ENCODE assay signal across 16 cellular contexts in genomic region chr1:59079434-59080135, GRCh38.
DNase-seq lines count a peak whose midpoint lies in the region; ATAC-seq and TF ChIP-seq lines count a peak whose summit lies in the region.
"Had no signal": no experiment of that assay in that cellular context is flagged by ENCODE, and none has a peak within 500 bp of the region (broad histone marks: within the 10 kb centered on the region; RNA-seq: fewer than 3 reads in every experiment).

No MANE protein-coding gene starts in this region.

- BruUV-seq in mammary epithelial cell (replicated peaks; lab: Mats Ljungman, UMichigan): no TSS peak

- H3K27ac Mint-ChIP-seq in WTC11: peak overlapping the region; percentile 98
- H3K27ac Mint-ChIP-seq in stimulated activated naive CD8-positive, alpha-beta T cell treated with anti-CD3 and anti-CD28 coated beads, Interleukin-15, amount 100 ng/mL, for 72 hours: no peak overlapping the region
- H3K27ac Mint-ChIP-seq: activated B cell treated with CpG ODN at 0.5 μM for 24 hours had no signal

- intact Hi-C loops in mammary epithelial cell (cut with micrococcal nuclease): loop anchor here (10.0 kb wide), 1 partner anchor 485 kb away; no protein-coding TSS in a partner anchor
- intact Hi-C loops in breast epithelium (cut with DNase I; ENCODE audit: low total_unique reads): no loop called here

- no peaks in the 10 kb centered on the region for H3K9me3 ChIP-seq in mammary epithelial cell (replicated peaks; ENCODE audit: insufficient read depth, low read length)
- H3K9me3 ChIP-seq in breast epithelium: no peaks in the 10 kb centered on the region
- H3K9me3 ChIP-seq in iPS-15b (ENCODE audit: control insufficient read depth, insufficient read depth, low read length): no peaks in the 10 kb centered on the region
- H3K9me3 ChIP-seq: heart left ventricle, psoas muscle had no signal

- TF ChIP-seq POLR2A in breast epithelium (IDR thresholded peaks at IDR 0.05): no peak

- DNase-seq in mammary epithelial cell: peak; percentile 36
- no peak for DNase-seq in breast epithelium (ENCODE audit: low spot score in 2 of 2)
- no peak for DNase-seq in WTC11 (ENCODE audit: low spot score)
- DNase-seq in stimulated activated naive CD8-positive, alpha-beta T cell treated with anti-CD3 and anti-CD28 coated beads, Interleukin-15, amount 100 ng/mL, for 72 hours: no peak
- DNase-seq in HuH-7.5 (ENCODE audit: low spot score): no peak
- no peak for DNase-seq in coronary artery (ENCODE audit: low spot score)
- DNase-seq: activated B cell treated with CpG ODN at 0.5 μM for 24 hours; AML-193; heart left ventricle; left colon; NCI-H2171 treated with DMSO at 0.1 percent for 48 hours; psoas muscle; stimulated activated CD4-positive, alpha-beta T cell treated with anti-CD3 and anti-CD28 coated beads, Interleukin-15, amount 100 ng/mL, for 24 hours had no signal

- H3K4me3 Mint-ChIP-seq in WTC11: peak overlapping the region; percentile 14; the same call in 1 of the 2 replicates
- H3K4me3 Mint-ChIP-seq in stimulated activated naive CD8-positive, alpha-beta T cell treated with anti-CD3 and anti-CD28 coated beads, Interleukin-15, amount 100 ng/mL, for 72 hours: no peak overlapping the region
- H3K4me3 Mint-ChIP-seq: activated B cell treated with CpG ODN at 0.5 μM for 24 hours had no signal

- no peak overlapping the region for H3K4me2 ChIP-seq in mammary epithelial cell (ENCODE audit: insufficient read depth, low read depth, low read length)
- H3K4me2 ChIP-seq: KMS-11 had no signal

- no peaks in the 10 kb centered on the region for H4K20me1 ChIP-seq in mammary epithelial cell (ENCODE audit: insufficient read depth, low read length)

- in situ Hi-C loops in mammary epithelial cell (cut with MboI; ENCODE audit: low sequenced_read_pairs in 2 of 2): loop anchor here in 1 of 2 donors (25.0 kb wide), 1 partner anchor 608 kb away; no protein-coding TSS in a partner anchor

- H3K9me3 Mint-ChIP-seq in WTC11: no peaks in the 10 kb centered on the region
- H3K9me3 Mint-ChIP-seq in stimulated activated naive CD8-positive, alpha-beta T cell treated with anti-CD3 and anti-CD28 coated beads, Interleukin-15, amount 100 ng/mL, for 72 hours: no peaks in the 10 kb centered on the region
- H3K9me3 Mint-ChIP-seq: activated B cell treated with CpG ODN at 0.5 μM for 24 hours had no signal

- POLR2A ChIA-PET in WTC11 (lab: Charles Lee): no interaction called here

- H3K9ac ChIP-seq in mammary epithelial cell (ENCODE audit: insufficient read depth, low read length): no peak overlapping the region
- H3K9ac ChIP-seq in iPS-15b (ENCODE audit: low read depth, low read length): no peak overlapping the region
- H3K9ac ChIP-seq: KMS-11 had no signal

- H3K27me3 Mint-ChIP-seq in WTC11 (ENCODE audit: low read depth): no peaks in the 10 kb centered on the region
- no peaks in the 10 kb centered on the region for H3K27me3 Mint-ChIP-seq in stimulated activated naive CD8-positive, alpha-beta T cell treated with anti-CD3 and anti-CD28 coated beads, Interleukin-15, amount 100 ng/mL, for 72 hours
- H3K27me3 Mint-ChIP-seq: activated B cell treated with CpG ODN at 0.5 μM for 24 hours had no signal

- ATAC-seq in WTC11: no peak
- ATAC-seq in stimulated activated naive CD8-positive, alpha-beta T cell treated with anti-CD3 and anti-CD28 coated beads, Interleukin-15, amount 100 ng/mL, for 72 hours: peak; percentile 80
- ATAC-seq in HG03354 (IDR thresholded peaks at IDR 0.05; ENCODE audit: poor library complexity, severe bottlenecking, unreplicated experiment): no peak
- ATAC-seq: heart left ventricle, left colon, psoas muscle had no signal

- no peaks in the 10 kb centered on the region for H3K27me3 ChIP-seq in mammary epithelial cell (ENCODE audit: insufficient read depth, low read length)
- no peaks in the 10 kb centered on the region for H3K27me3 ChIP-seq in breast epithelium
- no peaks in the 10 kb centered on the region for H3K27me3 ChIP-seq in iPS-15b (ENCODE audit: control insufficient read depth, insufficient read depth, low read length)
- H3K27me3 ChIP-seq: heart left ventricle had no signal

- no peak overlapping the region for H2AFZ ChIP-seq in mammary epithelial cell (ENCODE audit: low read depth, low read length)

- H3K27ac ChIP-seq in mammary epithelial cell (ENCODE audit: insufficient read depth, low read depth, low read length) (no peak overlapping the region), breast epithelium (no peak overlapping the region), coronary artery (no peak overlapping the region)
- H3K27ac ChIP-seq: heart left ventricle, KMS-11, psoas muscle had no signal

- 14% methylated on average over 3 of the region's 3 CpGs for WGBS in mammary epithelial cell (ENCODE audit: low coverage, missing lambda C conversion rate)

- H3K36me3 ChIP-seq in mammary epithelial cell (ENCODE audit: insufficient read depth, low read length) (no peaks in the 10 kb centered on the region), breast epithelium (no peaks in the 10 kb centered on the region), iPS-15b (ENCODE audit: control insufficient read depth, insufficient read depth, low read length) (no peaks in the 10 kb centered on the region)
- H3K36me3 ChIP-seq: heart left ventricle had no signal

- TF ChIP-seq CTCF in mammary epithelial cell (conservative IDR thresholded peaks at IDR 0.05 in 1 of 2, IDR thresholded peaks at IDR 0.05 in 1 of 2; ENCODE audit: extremely low read depth in 1 of 2, insufficient read depth in 1 of 2, low read depth in 1 of 2, low read length in 2 of 2) (no peak), breast epithelium (IDR thresholded peaks at IDR 0.05) (no peak), WTC11 (IDR thresholded peaks at IDR 0.05) (no peak), coronary artery (IDR thresholded peaks at IDR 0.05) (no peak)

- CTCF ChIA-PET in mammary epithelial cell (lab: Charles Lee; ENCODE audit: low non-redundant PET) (no interaction called here), WTC11 (lab: Charles Lee) (no interaction called here)

- H3K4me1 Mint-ChIP-seq in WTC11: peaks cover 91% of the 10 kb centered on the region
- peaks cover 13% of the 10 kb centered on the region for H3K4me1 Mint-ChIP-seq in stimulated activated naive CD8-positive, alpha-beta T cell treated with anti-CD3 and anti-CD28 coated beads, Interleukin-15, amount 100 ng/mL, for 72 hours

- dilution Hi-C loops in mammary epithelial cell (cut with HindIII; ENCODE audit: low sequenced_read_pairs): no loop called here

- no peak overlapping the region for H3K4me3 ChIP-seq in mammary epithelial cell (replicated peaks in 1 of 3; ENCODE audit: insufficient read depth in 1 of 3, low read depth in 2 of 3, low read length in 3 of 3)
- H3K4me3 ChIP-seq in breast epithelium: no peak overlapping the region
- H3K4me3 ChIP-seq in iPS-15b (ENCODE audit: low read depth, low read length): peak overlapping the region; percentile 1
- no peak overlapping the region for H3K4me3 ChIP-seq in coronary artery
- H3K4me3 ChIP-seq: heart left ventricle, psoas muscle had no signal

- H3K4me1 ChIP-seq in mammary epithelial cell (ENCODE audit: insufficient read depth, low read length) (peaks cover 25% of the 10 kb centered on the region), breast epithelium (no peaks in the 10 kb centered on the region), iPS-15b (ENCODE audit: control insufficient read depth, insufficient read depth, low read length) (peaks cover 38% of the 10 kb centered on the region)

- no peaks in the 10 kb centered on the region for H3K36me3 Mint-ChIP-seq in WTC11

- no peaks in the 10 kb centered on the region for H3K79me2 ChIP-seq in mammary epithelial cell (ENCODE audit: insufficient read depth, low read length)

TF ChIP-seq in WTC11, 78 proteins besides CTCF, POLR2A, EP300 and RAD21:
- TF ChIP-seq, protein P1, sequence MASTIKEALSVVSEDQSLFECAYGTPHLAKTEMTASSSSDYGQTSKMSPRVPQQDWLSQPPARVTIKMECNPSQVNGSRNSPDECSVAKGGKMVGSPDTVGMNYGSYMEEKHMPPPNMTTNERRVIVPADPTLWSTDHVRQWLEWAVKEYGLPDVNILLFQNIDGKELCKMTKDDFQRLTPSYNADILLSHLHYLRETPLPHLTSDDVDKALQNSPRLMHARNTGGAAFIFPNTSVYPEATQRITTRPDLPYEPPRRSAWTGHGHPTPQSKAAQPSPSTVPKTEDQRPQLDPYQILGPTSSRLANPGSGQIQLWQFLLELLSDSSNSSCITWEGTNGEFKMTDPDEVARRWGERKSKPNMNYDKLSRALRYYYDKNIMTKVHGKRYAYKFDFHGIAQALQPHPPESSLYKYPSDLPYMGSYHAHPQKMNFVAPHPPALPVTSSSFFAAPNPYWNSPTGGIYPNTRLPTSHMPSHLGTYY (CRISPR knock-in tag; IDR thresholded peaks at IDR 0.05): no peak
- no peak for TF ChIP-seq ZNF671 (CRISPR knock-in tag; IDR thresholded peaks at IDR 0.05)
